In genomic region chr2:240434728-240435456, GRCh38 we compare ENCODE assay signal across 8 cellular contexts. TPM values are rescaled to one million over a fixed set of nuclear protein-coding genes. Genes with fewer than 3 reads are reported as not detected.
DNase-seq lines count a peak whose midpoint lies in the region; ATAC-seq and TF ChIP-seq lines count a peak whose summit lies in the region.

No MANE protein-coding gene starts in this region.

- H3K9me3 ChIP-seq in iPS-18c (ENCODE audit: control insufficient read depth, insufficient read depth, low read length): no peaks in the 10 kb centered on the region
- no peaks in the 10 kb centered on the region for H3K9me3 ChIP-seq in skeletal muscle tissue (ENCODE audit: control insufficient read depth in 3 of 3, low read length in 3 of 3)

- H3K4me1 ChIP-seq in skeletal muscle tissue (ENCODE audit: control insufficient read depth in 3 of 3, insufficient read depth in 3 of 3, low read length in 3 of 3): peaks cover 36 to 46% (median 43%) of the 10 kb centered on the region in 3 donors

- H3K36me3 ChIP-seq in skeletal muscle tissue (ENCODE audit: control insufficient read depth in 3 of 3, insufficient read depth in 3 of 3, low read length in 3 of 3): no peaks in the 10 kb centered on the region

- H3K4me3 ChIP-seq in iPS-18c (ENCODE audit: insufficient read depth, low read depth, low read length) (peak overlapping the region; percentile 74), skeletal muscle tissue (ENCODE audit: low read length in 3 of 3) (peak overlapping the region; percentile 54 to 65 (median 65))

- peaks cover 5 to 7% (median 7%) of the 10 kb centered on the region in 3 donors for H3K27me3 ChIP-seq in skeletal muscle tissue (ENCODE audit: control insufficient read depth in 3 of 3, insufficient read depth in 3 of 3, low read length in 3 of 3)

- DNase-seq in DMS79 (lab: John Stamatoyannopoulos, UW): peak; percentile 62
- DNase-seq in H4 (ENCODE audit: low spot score): peak; percentile 80
- peak; percentile 14 for DNase-seq in NCI-H146 treated with DMSO at 0.1 percent for 48 hours (lab: John Stamatoyannopoulos, UW; ENCODE audit: unreplicated experiment)
- peak; percentile 38 for DNase-seq in brain pericyte (ENCODE audit: low read depth, low spot score)

- no peak for ATAC-seq in HG03460 (IDR thresholded peaks at IDR 0.05; ENCODE audit: unreplicated experiment)

- H3K9ac ChIP-seq in skeletal muscle tissue (ENCODE audit: low read depth in 1 of 3, low read length in 3 of 3): peak overlapping the region in 2 of 3 donors; percentile 53 to 74

- peak overlapping the region; percentile 73 for H3K27ac ChIP-seq in VCaP
- H3K27ac ChIP-seq in skeletal muscle tissue (ENCODE audit: low read depth, low read length): peak overlapping the region; percentile 74

- no peak for TF ChIP-seq CTCF in VCaP (conservative IDR thresholded peaks at IDR 0.05)

RNA-seq across cellular contexts. Expression of gene GPC1, which starts 0.6 kb away (rescaled TPM):
- 17.9 and 25.7 TPM in 2 replicates for total RNA-seq in H4 (2014; rRNA removed; shearing (Covaris generic))
- 36.0 TPM for total RNA-seq in skeletal muscle tissue

Comparison
In these comparisons a context has a peak if more than half of its experiments do, and no peak if none do; other contexts are left out.
1. DNase-seq: peak in every context shown above with its lines; median percentile 80 in H4; 62 in DMS79; 38 in brain pericyte; 14 in NCI-H146 treated with DMSO at 0.1 percent for 48 hours.